In the genomic region with DNA sequence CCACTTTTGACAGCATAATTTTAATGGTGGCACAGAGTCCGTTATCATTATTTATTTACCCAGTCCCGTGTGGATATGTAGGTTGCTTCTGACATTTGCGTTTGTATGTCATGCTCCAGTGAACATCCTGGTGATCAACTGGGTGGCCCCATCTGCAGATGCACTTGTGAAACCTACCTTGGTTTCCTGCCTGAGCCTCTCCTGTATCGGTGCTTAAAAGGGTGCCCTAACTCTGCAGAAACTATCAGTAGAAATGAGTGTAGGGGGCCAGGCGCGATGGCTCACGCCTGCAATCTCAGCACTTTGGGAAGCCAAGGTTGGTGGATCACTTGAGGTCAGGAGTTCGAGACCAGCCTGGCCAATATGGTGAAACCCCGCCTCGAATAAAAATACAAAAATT, we compare ENCODE assay signal across 10 cellular contexts.
DNase-seq lines count a peak whose midpoint lies in the region; ATAC-seq and TF ChIP-seq lines count a peak whose summit lies in the region.
"Had no signal": no experiment of that assay in that cellular context is flagged by ENCODE, and none has a peak within 500 bp of the region (broad histone marks: within the 10 kb centered on the region; RNA-seq: fewer than 3 reads in every experiment).

No MANE protein-coding gene starts in this region.

- no peak overlapping the region for H2BK12ac ChIP-seq in neuronal stem cell (ENCODE audit: low read length)

- in situ Hi-C loops in GM13977 (cut with MboI; ENCODE audit: low pct_unique_long_range_greater_than_20kb, low sequenced_read_pairs, unreplicated experiment) = no loop called here

- H3K4me3 ChIP-seq in psoas muscle (no peak overlapping the region), neuronal stem cell (ENCODE audit: low read length in 2 of 2) (no peak overlapping the region)

- peak overlapping the region; percentile 72 for H3K4me3 Mint-ChIP-seq in memory B cell
- H3K4me3 Mint-ChIP-seq: mesothelial cell of epicardium had no signal

- H3K36me3 Mint-ChIP-seq in memory B cell = no peaks in the 10 kb centered on the region
- H3K36me3 Mint-ChIP-seq: mesothelial cell of epicardium had no signal

- H3K23ac ChIP-seq in neuronal stem cell (ENCODE audit: low read depth, low read length, poor library complexity) = no peak overlapping the region

- H3K9ac ChIP-seq in neuronal stem cell (ENCODE audit: low read depth, low read length, poor library complexity) = no peak overlapping the region

- no peak overlapping the region for H3K18ac ChIP-seq in neuronal stem cell (ENCODE audit: low read length)

- H2AFZ ChIP-seq in neuronal stem cell (ENCODE audit: low read length) = no peak overlapping the region

- H3K36me3 ChIP-seq in psoas muscle (ENCODE audit: insufficient read depth in 1 of 2, low read depth in 1 of 2) = no peaks in the 10 kb centered on the region
- no peaks in the 10 kb centered on the region for H3K36me3 ChIP-seq in neuronal stem cell (replicated peaks in 1 of 2; ENCODE audit: control insufficient read depth in 2 of 2, insufficient read depth in 2 of 2, low read length in 2 of 2)

- no peak overlapping the region for H3K4ac ChIP-seq in neuronal stem cell (ENCODE audit: low read length)

- no peak overlapping the region for H2BK120ac ChIP-seq in neuronal stem cell (ENCODE audit: low read depth, low read length)

- H3K27ac ChIP-seq in psoas muscle (no peak overlapping the region), neuronal stem cell (replicated peaks; ENCODE audit: low read length) (no peak overlapping the region)

- TF ChIP-seq CTCF in GM13977 (IDR thresholded peaks at IDR 0.05; ENCODE audit: extremely low read depth, insufficient read depth, missing control alignments) (no peak), psoas muscle (IDR thresholded peaks at IDR 0.05) (no peak)

- DNase-seq in GM13977 (ENCODE audit: low spot score) = peak; percentile 82
- peak; percentile 86 for DNase-seq in NAMALWA (ENCODE audit: low spot score)
- DNase-seq in memory B cell (ENCODE audit: low spot score in 2 of 2) = peak in 1 of 2 donors; percentile 51
- no peak for DNase-seq in NOMO-1 treated with dmso at 0.1 percent for 144 hours (lab: John Stamatoyannopoulos, UW; ENCODE audit: unreplicated experiment)
- no peak for DNase-seq in superior temporal gyrus (ENCODE audit: extremely low spot score)
- no peak for DNase-seq in psoas muscle
- DNase-seq in neuronal stem cell (ENCODE audit: low spot score) = no peak
- DNase-seq: dermis blood vessel endothelial cell had no signal

- no peak overlapping the region for H2BK15ac ChIP-seq in neuronal stem cell (ENCODE audit: low read length)

- H3K4me2 ChIP-seq in neuronal stem cell (ENCODE audit: insufficient read depth, low read length, poor library complexity, severe bottlenecking) = no peak overlapping the region

- no peak overlapping the region for H2AK5ac ChIP-seq in neuronal stem cell (ENCODE audit: low read depth, low read length)

- H3K9me3 Mint-ChIP-seq in memory B cell = no peaks in the 10 kb centered on the region
- H3K9me3 Mint-ChIP-seq: mesothelial cell of epicardium had no signal

- no peak overlapping the region for H4K8ac ChIP-seq in neuronal stem cell (ENCODE audit: low read depth, low read length)

- H3K79me1 ChIP-seq in neuronal stem cell (ENCODE audit: low read depth, low read length) = no peaks in the 10 kb centered on the region

- no peak overlapping the region for H3K27ac Mint-ChIP-seq in memory B cell
- H3K27ac Mint-ChIP-seq: mesothelial cell of epicardium had no signal

- H3K14ac ChIP-seq in neuronal stem cell (ENCODE audit: low read length) = no peak overlapping the region

- ATAC-seq in GM21717 (IDR thresholded peaks at IDR 0.05; ENCODE audit: unreplicated experiment) (peak; percentile 56), memory B cell (ENCODE audit: low read depth) (peak; percentile 99), psoas muscle (no peak)

- intact Hi-C loops in psoas muscle (cut with DNase I) = no loop called here

- H3K27me3 ChIP-seq in psoas muscle (ENCODE audit: insufficient read depth in 3 of 3, low read length in 2 of 3) = peaks cover 0 to 5% (median 0%) of the 10 kb centered on the region in 3 donors
- H3K27me3 ChIP-seq in neuronal stem cell (ENCODE audit: control insufficient read depth in 3 of 3, insufficient read depth in 3 of 3, low read depth in 1 of 3, low read length in 3 of 3) = peaks cover 0 to 8% (median 0%) of the 10 kb centered on the region in 3 experiments

- H3K4me1 ChIP-seq in psoas muscle = no peaks in the 10 kb centered on the region
- peaks cover 0 to 2% of the 10 kb centered on the region in 2 donors for H3K4me1 ChIP-seq in neuronal stem cell (ENCODE audit: control insufficient read depth in 2 of 2, insufficient read depth in 1 of 2, low read depth in 1 of 2, low read length in 2 of 2)

- no peak overlapping the region for H4K91ac ChIP-seq in neuronal stem cell (ENCODE audit: low read depth, low read length, poor library complexity)

- peaks cover 17% of the 10 kb centered on the region for H3K27me3 Mint-ChIP-seq in memory B cell

- no peaks in the 10 kb centered on the region for H3K9me3 ChIP-seq in psoas muscle
- peaks cover 6% of the 10 kb centered on the region in 2 donors for H3K9me3 ChIP-seq in neuronal stem cell (replicated peaks in 1 of 2; ENCODE audit: control insufficient read depth in 2 of 2, insufficient read depth in 1 of 2, low read depth in 1 of 2, low read length in 2 of 2)

- 91 to 95% (median 91%) methylated on average over 10 of the region's 10 CpGs for WGBS in psoas muscle, 3 donors
- WGBS in neuronal stem cell (ENCODE audit: extremely low coverage in 2 of 2, insufficient read length in 2 of 2, insufficient replicate concordance in 1 of 2), 2 donors = no CpG with 5 or more reads among the region's 10 CpGs

- H2BK5ac ChIP-seq in neuronal stem cell (ENCODE audit: low read length) = no peak overlapping the region

- peaks cover 25% of the 10 kb centered on the region for H3K4me1 Mint-ChIP-seq in memory B cell

Comparison
In these comparisons a context has a peak if more than half of its experiments do, and no peak if none do; other contexts are left out.
1. DNase-seq: peak in GM13977 (single experiment) and NAMALWA (single experiment); none in NOMO-1 treated with dmso at 0.1 percent for 144 hours (single experiment), superior temporal gyrus (single experiment), psoas muscle (0 of 2) and neuronal stem cell (single experiment).
2. ATAC-seq: peak in GM21717 (single experiment) and memory B cell (single experiment); none in psoas muscle (0 of 4).